In the genomic region with DNA sequence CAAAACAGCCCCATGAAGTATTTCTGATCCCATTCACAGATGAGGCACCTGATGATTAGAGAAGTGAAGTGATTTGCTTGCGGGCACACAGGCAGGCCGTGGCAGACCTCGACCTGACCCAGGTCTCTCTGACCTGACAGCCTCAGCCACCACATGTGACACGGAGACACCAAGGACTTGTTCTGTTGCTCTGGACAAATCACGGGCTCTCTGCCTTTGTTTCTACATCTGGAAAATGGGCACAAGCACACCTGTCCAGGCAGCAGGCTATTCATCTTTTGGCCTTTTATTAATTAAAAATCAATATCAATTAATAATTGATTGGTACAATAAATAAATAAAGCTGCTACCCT, we compare ENCODE assay signal across 10 cellular contexts. TPM values are rescaled to one million over a fixed set of nuclear protein-coding genes. Genes with fewer than 3 reads are reported as not detected.
DNase-seq lines count a peak whose midpoint lies in the region; ATAC-seq and TF ChIP-seq lines count a peak whose summit lies in the region.
"Had no signal": no experiment of that assay in that cellular context is flagged by ENCODE, and none has a peak within 500 bp of the region (broad histone marks: within the 10 kb centered on the region; RNA-seq: fewer than 3 reads in every experiment).

No MANE protein-coding gene starts in this region.

- peak overlapping the region in 1 of 4 donors; percentile 95 for H3K4me3 ChIP-seq in esophagus squamous epithelium

- H3K9me3 ChIP-seq in esophagus squamous epithelium, result no peaks in the 10 kb centered on the region

- no peaks in the 10 kb centered on the region for H3K27me3 ChIP-seq in esophagus squamous epithelium

- peak overlapping the region; percentile 95 for H3K27ac Mint-ChIP-seq in stimulated activated effector memory CD8-positive, alpha-beta T cell treated with anti-CD3 and anti-CD28 coated beads, Interleukin-12 subunit alpha, Interleukin-12 subunit beta, amount 100 ng/mL, for 72 hours

- TF ChIP-seq CTCF in RWPE1 (conservative IDR thresholded peaks at IDR 0.05; ENCODE audit: low read depth) (no peak), esophagus squamous epithelium (IDR thresholded peaks at IDR 0.05) (no peak)

- no peaks in the 10 kb centered on the region for H3K9me3 Mint-ChIP-seq in stimulated activated effector memory CD8-positive, alpha-beta T cell treated with anti-CD3 and anti-CD28 coated beads, Interleukin-12 subunit alpha, Interleukin-12 subunit beta, amount 100 ng/mL, for 72 hours

- intact Hi-C loops in esophagus squamous epithelium (cut with DNase I), result no loop called here

- CTCF ChIA-PET in RWPE1 (lab: Yijun Ruan, JAX), result interaction anchor here (0.6 to 1.5 kb wide), 2 partner anchors 72 to 441 kb away, joined by 3 to 5 read pairs; no protein-coding TSS in a partner anchor

- H3K27ac ChIP-seq in RWPE1 (peak overlapping the region; percentile 94), esophagus squamous epithelium (peak overlapping the region; percentile 90 to 100 (median 99))

- peaks cover 83% of the 10 kb centered on the region for H3K36me3 Mint-ChIP-seq in stimulated activated effector memory CD8-positive, alpha-beta T cell treated with anti-CD3 and anti-CD28 coated beads, Interleukin-12 subunit alpha, Interleukin-12 subunit beta, amount 100 ng/mL, for 72 hours

- peaks cover 0 to 16% (median 0%) of the 10 kb centered on the region in 3 donors for H3K36me3 ChIP-seq in esophagus squamous epithelium

- H3K4me3 Mint-ChIP-seq in stimulated activated effector memory CD8-positive, alpha-beta T cell treated with anti-CD3 and anti-CD28 coated beads, Interleukin-12 subunit alpha, Interleukin-12 subunit beta, amount 100 ng/mL, for 72 hours, result peak overlapping the region; percentile 78

- peak; percentile 51 for TF ChIP-seq POLR2A in GM18505 (IDR thresholded peaks at IDR 0.05; ENCODE audit: borderline replicate concordance, extremely low read depth, insufficient read depth, insufficient read length)
- TF ChIP-seq POLR2A in esophagus squamous epithelium (IDR thresholded peaks at IDR 0.05), result no peak

- peaks cover 59 to 90% (median 83%) of the 10 kb centered on the region in 3 donors for H3K4me1 ChIP-seq in esophagus squamous epithelium

- peaks cover 75% of the 10 kb centered on the region for H3K4me1 Mint-ChIP-seq in stimulated activated effector memory CD8-positive, alpha-beta T cell treated with anti-CD3 and anti-CD28 coated beads, Interleukin-12 subunit alpha, Interleukin-12 subunit beta, amount 100 ng/mL, for 72 hours

- 52 to 54% methylated on average over 4 to 5 of the region's 5 CpGs for WGBS in esophagus squamous epithelium, 2 donors

- POLR2A ChIA-PET in RWPE1 (lab: Yijun Ruan, JAX; ENCODE audit: low non-redundant PET), result interaction anchor here (0.8 kb wide), 1 partner anchor 164 kb away, joined by 3 read pairs; no protein-coding TSS in a partner anchor

- no peak for ATAC-seq in GM18505 (IDR thresholded peaks at IDR 0.05; ENCODE audit: unreplicated experiment)
- no peak for ATAC-seq in stimulated activated effector memory CD8-positive, alpha-beta T cell treated with anti-CD3 and anti-CD28 coated beads, Interleukin-12 subunit alpha, Interleukin-12 subunit beta, amount 100 ng/mL, for 72 hours
- no peak for ATAC-seq in GM21786 (IDR thresholded peaks at IDR 0.05; ENCODE audit: unreplicated experiment)

- DNase-seq in RWPE1 (ENCODE audit: low spot score), result no peak
- DNase-seq in esophagus squamous epithelium (lab: John Stamatoyannopoulos, UW), result no peak
- DNase-seq in stimulated activated effector memory CD8-positive, alpha-beta T cell treated with anti-CD3 and anti-CD28 coated beads, Interleukin-12 subunit alpha, Interleukin-12 subunit beta, amount 100 ng/mL, for 72 hours (ENCODE audit: low spot score in 2 of 2), result no peak
- DNase-seq in NCI-H82 (lab: John Stamatoyannopoulos, UW), result no peak
- DNase-seq in SIG-M5 treated with dmso at 0.1 percent for 504 hours (lab: John Stamatoyannopoulos, UW; ENCODE audit: unreplicated experiment), result no peak
- DNase-seq: NCI-H2081 had no signal

RNA-seq across cellular contexts. Expression of a gene that starts 3.4 kb away (rescaled TPM):
- 10 to 100 TPM in 1 of 4 donors, 1 to 10 TPM in 3; 3.7 to 14.7 (median 6.7) TPM for total RNA-seq in esophagus squamous epithelium

RNA-seq across cellular contexts. Expression of a gene that starts 51.5 kb away (rescaled TPM):
- not detected for total RNA-seq in esophagus squamous epithelium
- total RNA-seq: endothelial cell of umbilical vein, temporal lobe had no signal
